Comparison of ENCODE assay signal across 18 cellular contexts in the genomic region with DNA sequence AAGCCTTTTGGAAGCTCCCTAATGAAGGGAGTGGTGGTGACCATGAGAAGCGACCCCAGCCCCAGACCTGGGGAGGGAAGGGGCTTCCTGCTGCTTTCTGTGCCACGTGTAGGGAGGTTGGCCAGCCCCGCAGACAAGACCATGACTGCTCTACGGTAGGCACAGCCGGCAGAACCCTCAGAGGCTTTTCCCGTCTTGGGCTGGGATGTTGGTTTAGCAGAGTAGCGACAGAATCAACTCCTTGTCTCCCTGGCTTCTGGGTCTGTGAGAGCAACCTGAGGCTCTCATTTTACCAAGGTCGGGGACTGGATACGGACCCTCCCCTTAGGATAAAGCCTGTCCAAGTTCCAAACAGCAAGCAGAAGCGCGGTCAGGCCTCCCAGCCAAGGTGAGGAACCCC.
DNase-seq lines count a peak whose midpoint lies in the region; FAIRE-seq and TF ChIP-seq lines count a peak whose summit lies in the region.
"Had no signal": no experiment of that assay in that cellular context is flagged by ENCODE, and none has a peak within 500 bp of the region (broad histone marks: within the 10 kb centered on the region; RNA-seq: fewer than 3 reads in every experiment).

No MANE protein-coding gene starts in this region.

- no peak overlapping the region for H3K56ac ChIP-seq in H1 (replicated peaks; ENCODE audit: insufficient read length, low read depth, low read length)

- H3K4me1 ChIP-seq in H1 (replicated peaks in 1 of 4; ENCODE audit: control insufficient read depth in 3 of 4, insufficient read depth in 4 of 4, low read length in 3 of 4), result no peaks in the 10 kb centered on the region; a peak in 1 of 7 replicates
- no peaks in the 10 kb centered on the region for H3K4me1 ChIP-seq in osteoblast (ENCODE audit: insufficient read depth, low read length)

- DNase-seq in H1 (ENCODE audit: low read depth in 1 of 2, low spot score in 2 of 2) (no peak), mesothelial cell of epicardium (ENCODE audit: low spot score in 2 of 2, unreplicated experiment in 2 of 2) (no peak), osteoblast (ENCODE audit: insufficient read length, low spot score, missing footprints) (peak; percentile 18), GOT3 (lab: John Stamatoyannopoulos, UW) (no peak), ACHN (no peak), cardiac septum (ENCODE audit: low spot score) (no peak)
- DNase-seq: AML-193; Caco-2; CD4-positive, alpha-beta T cell; GDM1; H9; KBM-7 had no signal

- H2BK5ac ChIP-seq in H1 (ENCODE audit: low read depth, low read length), result peak overlapping the region; percentile 12; the same call in 1 of the 2 replicates

- no peaks in the 10 kb centered on the region for H3K9me3 ChIP-seq in H1 (ENCODE audit: insufficient read depth in 2 of 2, low read depth in 1 of 2, low read length in 1 of 2)
- H3K9me3 ChIP-seq in osteoblast (ENCODE audit: low read depth, low read length), result no peaks in the 10 kb centered on the region
- H3K9me3 ChIP-seq: Caco-2 had no signal

- WGBS in H1 (ENCODE audit: extremely low coverage in 1 of 2, insufficient coverage in 1 of 2, insufficient read length in 1 of 2, insufficient replicate concordance in 2 of 2, low coverage in 1 of 2, low lambda C conversion rate in 2 of 2, missing lambda C conversion rate in 1 of 2), 2 experiments, result 83% methylated on average over 9 of the region's 11 CpGs; no CpG with 5 or more reads in 1 of the 2 experiments

- TF ChIP-seq CTCF in H1 (IDR thresholded peaks at IDR 0.05; ENCODE audit: control extremely low read depth in 1 of 3, insufficient read depth in 1 of 3, low read depth in 1 of 3, low read length in 3 of 3) (no peak), mesothelial cell of epicardium (IDR thresholded peaks at IDR 0.05; ENCODE audit: unreplicated experiment) (no peak), osteoblast (IDR thresholded peaks at IDR 0.05; ENCODE audit: extremely low read depth, low read depth, low read length) (no peak)

- H3K4me2 ChIP-seq in H1 (ENCODE audit: insufficient read depth in 1 of 2, low read depth in 2 of 2, low read length in 2 of 2), result no peak overlapping the region
- H3K4me2 ChIP-seq in osteoblast (ENCODE audit: insufficient read depth, low read length), result no peak overlapping the region
- H3K4me2 ChIP-seq: GM23338 had no signal

- H3K18ac ChIP-seq in H1 (ENCODE audit: extremely low read depth, low read length), result no peak overlapping the region

- no peaks in the 10 kb centered on the region for H3K23me2 ChIP-seq in H1 (ENCODE audit: low read depth, low read length)

- H2AFZ ChIP-seq in H1 (ENCODE audit: low read length) (0 out of 2 replicates have a peak overlapping the region, but pooled peaks have one; percentile 4), osteoblast (ENCODE audit: low read length) (no peak overlapping the region)

- H3K23ac ChIP-seq in H1 (ENCODE audit: insufficient read length), result no peak overlapping the region

- no peaks in the 10 kb centered on the region for H3K9me3 Mint-ChIP-seq in mesothelial cell of epicardium
- H3K9me3 Mint-ChIP-seq: CD4-positive, alpha-beta T cell had no signal

- H3K27me3 ChIP-seq in H1 (replicated peaks in 1 of 4; ENCODE audit: control insufficient read depth in 3 of 4, extremely low read depth in 1 of 4, insufficient read depth in 3 of 4, low read length in 3 of 4) (no peaks in the 10 kb centered on the region), osteoblast (ENCODE audit: insufficient read depth, low read length) (peaks cover 39% of the 10 kb centered on the region)

- H3K4me3 Mint-ChIP-seq in mesothelial cell of epicardium, result no peak overlapping the region
- H3K4me3 Mint-ChIP-seq: CD4-positive, alpha-beta T cell; GM23338; H9; IgD-negative memory B cell had no signal

- no peak overlapping the region for H2BK120ac ChIP-seq in H1 (replicated peaks; ENCODE audit: low read depth, low read length)

- H2BK12ac ChIP-seq in H1 (ENCODE audit: low read depth, low read length), result no peak overlapping the region

- intact Hi-C loops in cardiac septum (cut with DNase I), result no loop called here

- H3K36me3 Mint-ChIP-seq in mesothelial cell of epicardium, result no peaks in the 10 kb centered on the region
- H3K36me3 Mint-ChIP-seq: IgD-negative memory B cell had no signal

- CTCF ChIA-PET in H1 (lab: Charles Lee; ENCODE audit: partially characterized antibody), result interaction anchor here (1.0 to 1.5 kb wide), 2 partner anchors 17 to 144 kb away, joined by 3 read pairs; no protein-coding TSS in a partner anchor

- in situ Hi-C loops in ACHN (cut with HindIII; ENCODE audit: low pct_ligation_motif_present, low pct_unique_long_range_greater_than_20kb, low sequenced_read_pairs), result no loop called here

- no peak for TF ChIP-seq RAD21 in H1 (IDR thresholded peaks at IDR 0.05 in 1 of 2, conservative IDR thresholded peaks at IDR 0.05 in 1 of 2; ENCODE audit: low read depth in 2 of 2, low read length in 2 of 2)

- H2BK15ac ChIP-seq in H1 (ENCODE audit: low read length), result no peak overlapping the region

- no peak overlapping the region for H2BK20ac ChIP-seq in H1 (ENCODE audit: low read length)

- no peaks in the 10 kb centered on the region for H3K27me3 Mint-ChIP-seq in mesothelial cell of epicardium (ENCODE audit: low read depth)

- no peak overlapping the region for H3K27ac ChIP-seq in H1 (ENCODE audit: low read depth, low read length)
- no peak overlapping the region for H3K27ac ChIP-seq in osteoblast (ENCODE audit: low read depth, low read length)
- H3K27ac ChIP-seq: C4-2B had no signal

- no peak overlapping the region for H3K14ac ChIP-seq in H1 (ENCODE audit: insufficient read length)

- H3K27ac Mint-ChIP-seq in mesothelial cell of epicardium, result peak overlapping the region; percentile 87
- H3K27ac Mint-ChIP-seq: CD4-positive, alpha-beta T cell; GM23338; H9; IgD-negative memory B cell had no signal

- no peak overlapping the region for H3K4ac ChIP-seq in H1 (replicated peaks; ENCODE audit: insufficient read length, low read depth, low read length)

- no peak overlapping the region for H3K4me3 ChIP-seq in H1 (ENCODE audit: extremely low read depth in 1 of 4, insufficient read depth in 2 of 4, low read depth in 3 of 4, low read length in 4 of 4)
- no peak overlapping the region for H3K4me3 ChIP-seq in osteoblast (ENCODE audit: insufficient read depth, low read length)
- H3K4me3 ChIP-seq: GM23338 had no signal

- POLR2A ChIA-PET in H1 (lab: Charles Lee; ENCODE audit: partially characterized antibody), result no interaction called here

- no peak overlapping the region for H2AK5ac ChIP-seq in H1 (ENCODE audit: low read depth, low read length)

- H3K9ac ChIP-seq in H1 (replicated peaks in 1 of 4; ENCODE audit: extremely low read depth in 1 of 4, low read depth in 3 of 4, low read length in 3 of 4), result no peak overlapping the region

- H3K36me3 ChIP-seq in H1 (ENCODE audit: control insufficient read depth in 2 of 4, insufficient read depth in 4 of 4, low read length in 3 of 4) (no peaks in the 10 kb centered on the region), osteoblast (ENCODE audit: insufficient read depth, low read length) (no peaks in the 10 kb centered on the region)

- TF ChIP-seq POLR2A in H1 (IDR thresholded peaks at IDR 0.05; ENCODE audit: control extremely low read depth in 1 of 2, low read depth in 2 of 2, low read length in 2 of 2), result no peak

- no peaks in the 10 kb centered on the region for H3K79me1 ChIP-seq in H1 (ENCODE audit: low read depth, low read length)

- H3K4me1 Mint-ChIP-seq in mesothelial cell of epicardium, result peaks cover 53% of the 10 kb centered on the region
- H3K4me1 Mint-ChIP-seq: IgD-negative memory B cell had no signal

- no peak overlapping the region for H4K91ac ChIP-seq in H1 (replicated peaks; ENCODE audit: insufficient read length, low read length)

- no peaks in the 10 kb centered on the region for H4K20me1 ChIP-seq in H1 (replicated peaks in 1 of 2; ENCODE audit: control insufficient read depth in 1 of 2, insufficient read depth in 2 of 2, low read length in 2 of 2)
- no peaks in the 10 kb centered on the region for H4K20me1 ChIP-seq in osteoblast (ENCODE audit: insufficient read depth, low read length)

- FAIRE-seq in H1 (lab: Jason Lieb, UNC), result no peak
- FAIRE-seq: A204.1, D721Med, GM12892 had no signal

- TF ChIP-seq EP300 in H1 (IDR thresholded peaks at IDR 0.05; ENCODE audit: borderline replicate concordance in 1 of 2, low read depth in 2 of 2, low read length in 2 of 2), result no peak

- H4K5ac ChIP-seq in H1 (ENCODE audit: insufficient read length, low read depth, low read length), result no peak overlapping the region

- H4K8ac ChIP-seq in H1 (ENCODE audit: extremely low read depth, insufficient read depth, low read length), result no peak overlapping the region

- H3K79me2 ChIP-seq in H1 (ENCODE audit: control insufficient read depth in 1 of 2, insufficient read depth in 2 of 2, low read length in 2 of 2) (no peaks in the 10 kb centered on the region), osteoblast (ENCODE audit: insufficient read depth, low read length) (no peaks in the 10 kb centered on the region)

TF ChIP-seq in H1, 55 proteins besides CTCF, POLR2A, EP300 and RAD21 (continues in another document):
- no peak for TF ChIP-seq CBX5 (IDR thresholded peaks at IDR 0.05; ENCODE audit: low read depth, low read length)
- no peak for TF ChIP-seq EGR1 (IDR thresholded peaks at IDR 0.05; ENCODE audit: borderline replicate concordance, low read depth, low read length)
- no peak for TF ChIP-seq SIN3A (conservative IDR thresholded peaks at IDR 0.05 in 1 of 2, IDR thresholded peaks at IDR 0.05 in 1 of 2; ENCODE audit: low read depth in 1 of 2, low read length in 2 of 2)
- no peak for TF ChIP-seq HDAC2 (IDR thresholded peaks at IDR 0.05; ENCODE audit: borderline replicate concordance in 1 of 2, low read depth in 2 of 2, low read length in 2 of 2)
- no peak for TF ChIP-seq KDM1A (IDR thresholded peaks at IDR 0.05; ENCODE audit: borderline replicate concordance, low read length)
- TF ChIP-seq, protein P1, sequence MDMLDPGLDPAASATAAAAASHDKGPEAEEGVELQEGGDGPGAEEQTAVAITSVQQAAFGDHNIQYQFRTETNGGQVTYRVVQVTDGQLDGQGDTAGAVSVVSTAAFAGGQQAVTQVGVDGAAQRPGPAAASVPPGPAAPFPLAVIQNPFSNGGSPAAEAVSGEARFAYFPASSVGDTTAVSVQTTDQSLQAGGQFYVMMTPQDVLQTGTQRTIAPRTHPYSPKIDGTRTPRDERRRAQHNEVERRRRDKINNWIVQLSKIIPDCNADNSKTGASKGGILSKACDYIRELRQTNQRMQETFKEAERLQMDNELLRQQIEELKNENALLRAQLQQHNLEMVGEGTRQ (IDR thresholded peaks at IDR 0.05; ENCODE audit: low read length), result no peak
- TF ChIP-seq SRF (IDR thresholded peaks at IDR 0.05; ENCODE audit: low read depth, low read length), result no peak
- TF ChIP-seq SUZ12 (IDR thresholded peaks at IDR 0.05; ENCODE audit: low read length), result no peak
- TF ChIP-seq TAF1 (IDR thresholded peaks at IDR 0.05; ENCODE audit: low read depth, low read length), result no peak
- no peak for TF ChIP-seq BRCA1 (IDR thresholded peaks at IDR 0.05; ENCODE audit: low read depth, low read length)
- TF ChIP-seq JUND (IDR thresholded peaks at IDR 0.05; ENCODE audit: low read length), result no peak
- no peak for TF ChIP-seq BCL11A (IDR thresholded peaks at IDR 0.05; ENCODE audit: low read depth in 2 of 2, low read length in 2 of 2)
- TF ChIP-seq GTF2F1 (IDR thresholded peaks at IDR 0.05; ENCODE audit: borderline replicate concordance, low read depth, low read length), result no peak
